1 cellular context compared by ENCODE assay signal in the genomic region with DNA sequence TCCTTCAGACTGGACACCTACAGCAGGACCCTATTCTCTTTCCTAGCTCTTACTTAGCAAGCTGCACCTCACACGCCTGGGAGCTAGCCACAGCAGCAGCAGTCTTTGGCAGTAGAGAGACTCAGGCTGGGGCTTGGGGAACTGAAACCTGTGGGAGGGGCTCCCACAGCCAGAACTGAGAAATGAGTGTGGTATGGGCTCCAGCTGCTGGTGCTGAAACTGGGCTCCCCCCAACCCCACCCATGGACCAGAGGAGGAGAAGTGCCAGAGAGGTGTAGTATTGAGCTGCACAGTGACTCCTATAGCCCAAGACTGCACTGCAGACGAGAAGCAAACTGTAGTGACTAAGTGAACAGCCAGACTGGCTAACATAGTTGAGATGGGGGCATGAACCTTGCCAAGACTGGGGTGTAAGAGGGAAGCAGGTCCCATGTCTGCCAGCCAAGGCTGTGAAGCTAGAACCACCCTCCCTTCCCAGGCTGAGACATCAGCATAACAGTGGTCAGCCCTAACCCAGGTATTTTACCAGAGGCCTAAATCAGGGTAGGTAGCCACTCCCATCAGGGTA.
TF ChIP-seq lines count a peak whose summit lies in the region.

No MANE protein-coding gene starts in this region.

TF ChIP-seq in H1, 55 proteins besides CTCF, POLR2A, EP300 and RAD21 (continued from another document):
- TF ChIP-seq, protein P1, sequence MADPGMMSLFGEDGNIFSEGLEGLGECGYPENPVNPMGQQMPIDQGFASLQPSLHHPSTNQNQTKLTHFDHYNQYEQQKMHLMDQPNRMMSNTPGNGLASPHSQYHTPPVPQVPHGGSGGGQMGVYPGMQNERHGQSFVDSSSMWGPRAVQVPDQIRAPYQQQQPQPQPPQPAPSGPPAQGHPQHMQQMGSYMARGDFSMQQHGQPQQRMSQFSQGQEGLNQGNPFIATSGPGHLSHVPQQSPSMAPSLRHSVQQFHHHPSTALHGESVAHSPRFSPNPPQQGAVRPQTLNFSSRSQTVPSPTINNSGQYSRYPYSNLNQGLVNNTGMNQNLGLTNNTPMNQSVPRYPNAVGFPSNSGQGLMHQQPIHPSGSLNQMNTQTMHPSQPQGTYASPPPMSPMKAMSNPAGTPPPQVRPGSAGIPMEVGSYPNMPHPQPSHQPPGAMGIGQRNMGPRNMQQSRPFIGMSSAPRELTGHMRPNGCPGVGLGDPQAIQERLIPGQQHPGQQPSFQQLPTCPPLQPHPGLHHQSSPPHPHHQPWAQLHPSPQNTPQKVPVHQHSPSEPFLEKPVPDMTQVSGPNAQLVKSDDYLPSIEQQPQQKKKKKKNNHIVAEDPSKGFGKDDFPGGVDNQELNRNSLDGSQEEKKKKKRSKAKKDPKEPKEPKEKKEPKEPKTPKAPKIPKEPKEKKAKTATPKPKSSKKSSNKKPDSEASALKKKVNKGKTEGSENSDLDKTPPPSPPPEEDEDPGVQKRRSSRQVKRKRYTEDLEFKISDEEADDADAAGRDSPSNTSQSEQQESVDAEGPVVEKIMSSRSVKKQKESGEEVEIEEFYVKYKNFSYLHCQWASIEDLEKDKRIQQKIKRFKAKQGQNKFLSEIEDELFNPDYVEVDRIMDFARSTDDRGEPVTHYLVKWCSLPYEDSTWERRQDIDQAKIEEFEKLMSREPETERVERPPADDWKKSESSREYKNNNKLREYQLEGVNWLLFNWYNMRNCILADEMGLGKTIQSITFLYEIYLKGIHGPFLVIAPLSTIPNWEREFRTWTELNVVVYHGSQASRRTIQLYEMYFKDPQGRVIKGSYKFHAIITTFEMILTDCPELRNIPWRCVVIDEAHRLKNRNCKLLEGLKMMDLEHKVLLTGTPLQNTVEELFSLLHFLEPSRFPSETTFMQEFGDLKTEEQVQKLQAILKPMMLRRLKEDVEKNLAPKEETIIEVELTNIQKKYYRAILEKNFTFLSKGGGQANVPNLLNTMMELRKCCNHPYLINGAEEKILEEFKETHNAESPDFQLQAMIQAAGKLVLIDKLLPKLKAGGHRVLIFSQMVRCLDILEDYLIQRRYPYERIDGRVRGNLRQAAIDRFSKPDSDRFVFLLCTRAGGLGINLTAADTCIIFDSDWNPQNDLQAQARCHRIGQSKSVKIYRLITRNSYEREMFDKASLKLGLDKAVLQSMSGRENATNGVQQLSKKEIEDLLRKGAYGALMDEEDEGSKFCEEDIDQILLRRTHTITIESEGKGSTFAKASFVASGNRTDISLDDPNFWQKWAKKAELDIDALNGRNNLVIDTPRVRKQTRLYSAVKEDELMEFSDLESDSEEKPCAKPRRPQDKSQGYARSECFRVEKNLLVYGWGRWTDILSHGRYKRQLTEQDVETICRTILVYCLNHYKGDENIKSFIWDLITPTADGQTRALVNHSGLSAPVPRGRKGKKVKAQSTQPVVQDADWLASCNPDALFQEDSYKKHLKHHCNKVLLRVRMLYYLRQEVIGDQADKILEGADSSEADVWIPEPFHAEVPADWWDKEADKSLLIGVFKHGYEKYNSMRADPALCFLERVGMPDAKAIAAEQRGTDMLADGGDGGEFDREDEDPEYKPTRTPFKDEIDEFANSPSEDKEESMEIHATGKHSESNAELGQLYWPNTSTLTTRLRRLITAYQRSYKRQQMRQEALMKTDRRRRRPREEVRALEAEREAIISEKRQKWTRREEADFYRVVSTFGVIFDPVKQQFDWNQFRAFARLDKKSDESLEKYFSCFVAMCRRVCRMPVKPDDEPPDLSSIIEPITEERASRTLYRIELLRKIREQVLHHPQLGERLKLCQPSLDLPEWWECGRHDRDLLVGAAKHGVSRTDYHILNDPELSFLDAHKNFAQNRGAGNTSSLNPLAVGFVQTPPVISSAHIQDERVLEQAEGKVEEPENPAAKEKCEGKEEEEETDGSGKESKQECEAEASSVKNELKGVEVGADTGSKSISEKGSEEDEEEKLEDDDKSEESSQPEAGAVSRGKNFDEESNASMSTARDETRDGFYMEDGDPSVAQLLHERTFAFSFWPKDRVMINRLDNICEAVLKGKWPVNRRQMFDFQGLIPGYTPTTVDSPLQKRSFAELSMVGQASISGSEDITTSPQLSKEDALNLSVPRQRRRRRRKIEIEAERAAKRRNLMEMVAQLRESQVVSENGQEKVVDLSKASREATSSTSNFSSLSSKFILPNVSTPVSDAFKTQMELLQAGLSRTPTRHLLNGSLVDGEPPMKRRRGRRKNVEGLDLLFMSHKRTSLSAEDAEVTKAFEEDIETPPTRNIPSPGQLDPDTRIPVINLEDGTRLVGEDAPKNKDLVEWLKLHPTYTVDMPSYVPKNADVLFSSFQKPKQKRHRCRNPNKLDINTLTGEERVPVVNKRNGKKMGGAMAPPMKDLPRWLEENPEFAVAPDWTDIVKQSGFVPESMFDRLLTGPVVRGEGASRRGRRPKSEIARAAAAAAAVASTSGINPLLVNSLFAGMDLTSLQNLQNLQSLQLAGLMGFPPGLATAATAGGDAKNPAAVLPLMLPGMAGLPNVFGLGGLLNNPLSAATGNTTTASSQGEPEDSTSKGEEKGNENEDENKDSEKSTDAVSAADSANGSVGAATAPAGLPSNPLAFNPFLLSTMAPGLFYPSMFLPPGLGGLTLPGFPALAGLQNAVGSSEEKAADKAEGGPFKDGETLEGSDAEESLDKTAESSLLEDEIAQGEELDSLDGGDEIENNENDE (IDR thresholded peaks at IDR 0.05; ENCODE audit: insufficient replicate concordance, low read length), result no peak
- TF ChIP-seq NANOG (IDR thresholded peaks at IDR 0.05; ENCODE audit: insufficient read depth, low read depth, low read length, poor library complexity, severe bottlenecking), result no peak
- no peak for TF ChIP-seq TBP (IDR thresholded peaks at IDR 0.05; ENCODE audit: low read depth, low read length)
- no peak for TF ChIP-seq SIRT6 (IDR thresholded peaks at IDR 0.05; ENCODE audit: low read length)
- TF ChIP-seq HDAC6 (IDR thresholded peaks at IDR 0.05; ENCODE audit: low read depth, low read length), result no peak
